In the genomic region with DNA sequence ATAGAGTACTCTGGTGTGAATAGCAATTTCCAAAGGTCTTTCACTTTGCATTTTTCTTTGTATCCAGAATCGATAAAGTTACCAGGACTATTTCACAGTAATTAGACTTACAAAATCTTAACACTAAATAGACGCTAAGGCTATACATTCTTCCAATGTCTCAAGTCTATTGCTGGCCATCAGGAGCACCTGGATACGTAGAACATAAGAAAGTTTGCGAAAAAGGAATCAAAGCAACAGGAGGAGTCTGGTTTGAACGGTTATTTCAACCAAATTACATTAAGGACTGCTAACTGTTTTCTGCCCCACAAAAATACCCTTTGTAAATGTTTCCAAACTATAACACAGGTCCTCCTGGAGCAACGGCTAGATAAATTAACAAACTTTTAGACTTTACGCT, we compare ENCODE assay signal across 1 cellular context.
TF ChIP-seq lines count a peak whose summit lies in the region.

No MANE protein-coding gene starts in this region.

TF ChIP-seq in WTC11, 78 proteins besides CTCF, POLR2A, EP300 and RAD21 (continued from another document):
- TF ChIP-seq, protein P1, sequence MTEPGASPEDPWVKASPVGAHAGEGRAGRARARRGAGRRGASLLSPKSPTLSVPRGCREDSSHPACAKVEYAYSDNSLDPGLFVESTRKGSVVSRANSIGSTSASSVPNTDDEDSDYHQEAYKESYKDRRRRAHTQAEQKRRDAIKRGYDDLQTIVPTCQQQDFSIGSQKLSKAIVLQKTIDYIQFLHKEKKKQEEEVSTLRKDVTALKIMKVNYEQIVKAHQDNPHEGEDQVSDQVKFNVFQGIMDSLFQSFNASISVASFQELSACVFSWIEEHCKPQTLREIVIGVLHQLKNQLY (CRISPR knock-in tag; IDR thresholded peaks at IDR 0.05) = no peak
- TF ChIP-seq SP1 (CRISPR knock-in tag; conservative IDR thresholded peaks at IDR 0.05) = no peak
